30 cellular contexts compared by ENCODE assay signal in genomic region chr6:20175810-20176209, GRCh38.
"Had no signal": no experiment of that assay in that cellular context is flagged by ENCODE, and none has a peak within 500 bp of the region (broad histone marks: within the 10 kb centered on the region; RNA-seq: fewer than 3 reads in every experiment).

No MANE protein-coding gene starts in this region.

- H3K9me3 ChIP-seq: ascending aorta, breast epithelium, colonic mucosa, esophagus squamous epithelium, gastroesophageal sphincter had no signal

- H3K9me3 Mint-ChIP-seq: activated CD4-positive, alpha-beta memory T cell treated with anti-CD3 and anti-CD28 coated beads for 36 hours; activated naive CD4-positive, alpha-beta T cell treated with anti-CD3 and anti-CD28 coated beads, Interleukin-2, amount 10 ng/mL, durations not matched to agents 7 days and 5 days; activated naive CD8-positive, alpha-beta T cell treated with anti-CD3 and anti-CD28 coated beads, Interleukin-2, amount 10 ng/mL, durations not matched to agents 7 days and 5 days; activated T-helper 1 cell treated with anti-CD3 and anti-CD28 coated beads, Interleukin-12 subunit alpha, Interleukin-12 subunit beta, Interleukin-2, Interleukin-4 antibody, amounts not matched to agents 30 ng/mL and 10 ng/mL and 1 ng/mL, durations not matched to agents 14 hours and 24 hours and 36 hours; brain had no signal

- H3K4me1 Mint-ChIP-seq: brain had no signal

- H3K27me3 ChIP-seq: ascending aorta, breast epithelium, cardiac muscle cell, colonic mucosa, esophagus squamous epithelium, gastroesophageal sphincter had no signal

- H3K36me3 ChIP-seq: ascending aorta, breast epithelium, cardiac muscle cell, colonic mucosa, gastroesophageal sphincter had no signal

- DNase-seq: activated CD4-positive, alpha-beta memory T cell treated with anti-CD3 and anti-CD28 coated beads for 36 hours; activated CD4-positive, alpha-beta T cell treated with anti-CD3 and anti-CD28 coated beads for 36 hours; activated CD4-positive, alpha-beta T cell treated with anti-CD3 and anti-CD28 coated beads, Interleukin-2, amount 10 ng/mL, durations not matched to agents 24 days and 14 days; activated CD4-positive, CD25-positive, alpha-beta regulatory T cell; activated CD4-positive, CD25-positive, alpha-beta regulatory T cell treated with anti-CD3 and anti-CD28 coated beads, Interleukin-2, amount 50 U/mL, for 72 hours; activated CD8-positive, alpha-beta memory T cell treated with anti-CD3 and anti-CD28 coated beads, Interleukin-2, amount 10 ng/mL, durations not matched to agents 7 days and 5 days; activated CD8-positive, alpha-beta memory T cell treated with anti-CD3 and anti-CD28 coated beads, Interleukin-2, amount 50 U/mL, for 4 hours; activated CD8-positive, alpha-beta T cell treated with anti-CD3 and anti-CD28 coated beads, Interleukin-2, amount 10 ng/mL, durations not matched to agents 7 days and 5 days; activated gamma-delta T cell; activated naive CD4-positive, alpha-beta T cell; activated naive CD4-positive, alpha-beta T cell treated with anti-CD3 and anti-CD28 coated beads, Interleukin-2, amount 10 ng/mL, durations not matched to agents 7 days and 5 days; activated naive CD8-positive, alpha-beta T cell treated with anti-CD3 and anti-CD28 coated beads, Interleukin-2, amount 10 ng/mL, durations not matched to agents 7 days and 5 days; activated T-cell treated with anti-CD3 and anti-CD28 coated beads, Interleukin-2, amount 50 U/mL, for 1 hour; activated T-cell treated with anti-CD3 and anti-CD28 coated beads, Interleukin-2, amount 50 U/mL, for 48 hours; central memory CD4-positive, alpha-beta T cell; cerebellar nuclear complex; colonic mucosa; effector CD8-positive, alpha-beta T cell; esophagus squamous epithelium; foreskin melanocyte had no signal

- H3K4me3 ChIP-seq: ascending aorta, breast epithelium, cardiac muscle cell, colonic mucosa, esophagus squamous epithelium, gastroesophageal sphincter had no signal

- H3K27ac ChIP-seq: ascending aorta, breast epithelium, cardiac muscle cell, colonic mucosa, epithelial cell of prostate, esophagus squamous epithelium, gastroesophageal sphincter had no signal

- H3K36me3 Mint-ChIP-seq: brain had no signal

- H3K4me1 ChIP-seq: ascending aorta, breast epithelium had no signal

- H3K27me3 Mint-ChIP-seq: activated CD4-positive, alpha-beta memory T cell treated with anti-CD3 and anti-CD28 coated beads for 36 hours; activated CD4-positive, alpha-beta T cell treated with anti-CD3 and anti-CD28 coated beads for 36 hours; activated CD4-positive, alpha-beta T cell treated with anti-CD3 and anti-CD28 coated beads, Interleukin-2, amount 10 ng/mL, durations not matched to agents 24 days and 14 days; activated CD8-positive, alpha-beta memory T cell treated with anti-CD3 and anti-CD28 coated beads, Interleukin-2, amount 10 ng/mL, durations not matched to agents 7 days and 5 days; activated naive CD4-positive, alpha-beta T cell treated with anti-CD3 and anti-CD28 coated beads, Interleukin-2, amount 10 ng/mL, durations not matched to agents 7 days and 5 days had no signal

- ATAC-seq: activated CD4-positive, alpha-beta T cell treated with anti-CD3 and anti-CD28 coated beads for 36 hours; activated CD8-positive, alpha-beta memory T cell treated with anti-CD3 and anti-CD28 coated beads, Interleukin-2, amount 10 ng/mL, durations not matched to agents 7 days and 5 days; activated CD8-positive, alpha-beta T cell treated with anti-CD3 and anti-CD28 coated beads, Interleukin-2, amount 10 ng/mL, durations not matched to agents 7 days and 5 days; activated naive CD4-positive, alpha-beta T cell treated with anti-CD3 and anti-CD28 coated beads, Interleukin-2, amount 50 U/mL, for 72 hours; gastroesophageal sphincter had no signal

- H3K4me3 Mint-ChIP-seq: activated CD4-positive, alpha-beta memory T cell treated with anti-CD3 and anti-CD28 coated beads for 36 hours; activated CD4-positive, alpha-beta T cell treated with anti-CD3 and anti-CD28 coated beads for 36 hours; activated CD4-positive, alpha-beta T cell treated with anti-CD3 and anti-CD28 coated beads, Interleukin-2, amount 10 ng/mL, durations not matched to agents 24 days and 14 days; activated CD8-positive, alpha-beta memory T cell treated with anti-CD3 and anti-CD28 coated beads, Interleukin-2, amount 10 ng/mL, durations not matched to agents 7 days and 5 days; activated CD8-positive, alpha-beta T cell treated with anti-CD3 and anti-CD28 coated beads, Interleukin-2, amount 10 ng/mL, durations not matched to agents 7 days and 5 days; activated naive CD4-positive, alpha-beta T cell treated with anti-CD3 and anti-CD28 coated beads, Interleukin-2, amount 10 ng/mL, durations not matched to agents 7 days and 5 days; activated naive CD8-positive, alpha-beta T cell treated with anti-CD3 and anti-CD28 coated beads, Interleukin-2, amount 10 ng/mL, durations not matched to agents 7 days and 5 days; activated T-helper 1 cell treated with anti-CD3 and anti-CD28 coated beads, Interleukin-12 subunit alpha, Interleukin-12 subunit beta, Interleukin-2, Interleukin-4 antibody, amounts not matched to agents 30 ng/mL and 10 ng/mL and 1 ng/mL, durations not matched to agents 14 hours and 24 hours and 36 hours; brain had no signal

- H3K27ac Mint-ChIP-seq: activated CD4-positive, alpha-beta memory T cell treated with anti-CD3 and anti-CD28 coated beads for 36 hours; activated CD4-positive, alpha-beta T cell treated with anti-CD3 and anti-CD28 coated beads for 36 hours; activated CD4-positive, alpha-beta T cell treated with anti-CD3 and anti-CD28 coated beads, Interleukin-2, amount 10 ng/mL, durations not matched to agents 24 days and 14 days; activated CD8-positive, alpha-beta memory T cell treated with anti-CD3 and anti-CD28 coated beads, Interleukin-2, amount 10 ng/mL, durations not matched to agents 7 days and 5 days; activated CD8-positive, alpha-beta T cell treated with anti-CD3 and anti-CD28 coated beads, Interleukin-2, amount 10 ng/mL, durations not matched to agents 7 days and 5 days; activated naive CD4-positive, alpha-beta T cell treated with anti-CD3 and anti-CD28 coated beads, Interleukin-2, amount 10 ng/mL, durations not matched to agents 7 days and 5 days; activated naive CD4-positive, alpha-beta T cell treated with anti-CD3 and anti-CD28 coated beads, Interleukin-2, amount 50 U/mL, for 72 hours; activated naive CD8-positive, alpha-beta T cell treated with anti-CD3 and anti-CD28 coated beads, Interleukin-2, amount 10 ng/mL, durations not matched to agents 7 days and 5 days; activated T-helper 1 cell treated with anti-CD3 and anti-CD28 coated beads, Interleukin-12 subunit alpha, Interleukin-12 subunit beta, Interleukin-2, Interleukin-4 antibody, amounts not matched to agents 30 ng/mL and 10 ng/mL and 1 ng/mL, durations not matched to agents 14 hours and 24 hours and 36 hours; brain had no signal

- FAIRE-seq: endometrium, endothelial cell of umbilical vein had no signal
